32 cellular contexts compared by ENCODE assay signal in genomic region chr12:20576528-20576927, GRCh38.
DNase-seq lines count a peak whose midpoint lies in the region; ATAC-seq, FAIRE-seq and TF ChIP-seq lines count a peak whose summit lies in the region.
"Had no signal": no experiment of that assay in that cellular context is flagged by ENCODE, and none has a peak within 500 bp of the region (broad histone marks: within the 10 kb centered on the region; RNA-seq: fewer than 3 reads in every experiment).

No MANE protein-coding gene starts in this region.

- TF ChIP-seq EP300 in SK-N-SH (IDR thresholded peaks at IDR 0.05; ENCODE audit: borderline replicate concordance in 1 of 2, low read depth in 1 of 2, low read length in 1 of 2) (no peak), A549 (IDR thresholded peaks at IDR 0.05) (no peak), neural cell (conservative IDR thresholded peaks at IDR 0.05; ENCODE audit: poor library complexity, severe bottlenecking) (peak; percentile 91)

- POLR2A ChIA-PET in SK-N-SH (lab: Yijun Ruan, JAX) (no interaction called here), A549 (lab: Yijun Ruan, JAX) (no interaction called here)

- H4K20me1 ChIP-seq in SK-N-SH (ENCODE audit: insufficient read depth) (no peaks in the 10 kb centered on the region), neural cell (ENCODE audit: insufficient read depth) (no peaks in the 10 kb centered on the region)
- H4K20me1 ChIP-seq: BLaER1; BLaER1 treated with 17β-estradiol and CSF1 and Interleukin-3, amounts not matched to agents 10 nM and 100 nM had no signal

- ATAC-seq in SK-N-SH treated with all-trans-retinoic acid at 6 μM for 48 hours, result no peak; the same call in 1 of the 3 replicates
- ATAC-seq in A549, result no peak
- ATAC-seq in HG03439 (IDR thresholded peaks at IDR 0.05; ENCODE audit: unreplicated experiment), result no peak
- ATAC-seq: CD8-positive, alpha-beta T cell had no signal

- CTCF ChIA-PET in SK-N-SH (lab: Yijun Ruan, JAX) (no interaction called here), A549 (lab: Yijun Ruan, JAX) (no interaction called here)

- peak; percentile 7 for FAIRE-seq in A549 (lab: Jason Lieb, UNC)
- FAIRE-seq: A204.1, D721Med had no signal

- no peaks in the 10 kb centered on the region for H3K9me2 ChIP-seq in SK-N-SH
- H3K9me2 ChIP-seq in neural cell (ENCODE audit: insufficient read depth, low read length), result no peaks in the 10 kb centered on the region

- H3K27me3 ChIP-seq in SK-N-SH (ENCODE audit: insufficient read depth) (no peaks in the 10 kb centered on the region), neural cell (ENCODE audit: insufficient read depth, low read depth, low read length) (no peaks in the 10 kb centered on the region)
- H3K27me3 ChIP-seq: BE2C; BLaER1; BLaER1 treated with 17β-estradiol and CSF1 and Interleukin-3, amounts not matched to agents 10 nM and 100 nM had no signal

- no peak overlapping the region for H3K9ac ChIP-seq in SK-N-SH
- H3K9ac ChIP-seq in neural cell (ENCODE audit: low read length), result no peak overlapping the region
- H3K9ac ChIP-seq: BLaER1; BLaER1 treated with 17β-estradiol and CSF1 and Interleukin-3, amounts not matched to agents 10 nM and 100 nM had no signal

- DNase-seq in SK-N-SH, result no peak
- no peak for DNase-seq in A549 (ENCODE audit: low read depth in 1 of 2, low spot score in 1 of 2)
- no peak for DNase-seq in foreskin melanocyte
- DNase-seq: 8988T; ACHN; AML-193; BE2C; C1 segment of cervical spinal cord; Caco-2; Calu3; CD4-positive, alpha-beta memory T cell; CD4-positive, alpha-beta T cell; CD4-positive, CD25-positive, alpha-beta regulatory T cell; CD8-positive, alpha-beta memory T cell; CD8-positive, alpha-beta T cell; COR-L47; DMS 273 treated with DMSO at 0.1 percent for 48 hours; DMS153; DMS53; DMS79; DMS79 treated with DMSO at 0.1 percent for 48 hours; DND-41; EL had no signal

- H3K36me3 ChIP-seq in SK-N-SH (replicated peaks in 1 of 2; ENCODE audit: control insufficient read depth in 1 of 2, insufficient read depth in 2 of 2, low read length in 1 of 2) (no peaks in the 10 kb centered on the region), neural cell (ENCODE audit: insufficient read depth, low read length) (no peaks in the 10 kb centered on the region)
- H3K36me3 ChIP-seq: BE2C; BLaER1; BLaER1 treated with 17β-estradiol and CSF1 and Interleukin-3, amounts not matched to agents 10 nM and 100 nM had no signal

- H2AFZ ChIP-seq in SK-N-SH (ENCODE audit: low read depth) (no peak overlapping the region), neural cell (ENCODE audit: low read depth, low read length) (no peak overlapping the region)

- no peak for TF ChIP-seq POLR2A in A549 (IDR thresholded peaks at IDR 0.05; ENCODE audit: low read length)

- H3F3A ChIP-seq in SK-N-SH (replicated peaks; ENCODE audit: insufficient read depth) (no peaks in the 10 kb centered on the region), neural cell (ENCODE audit: insufficient read depth, low read length, poor library complexity, severe bottlenecking) (no peaks in the 10 kb centered on the region)

- TF ChIP-seq CTCF in SK-N-SH (IDR thresholded peaks at IDR 0.05) (no peak), A549 (IDR thresholded peaks at IDR 0.05) (no peak), neural cell (IDR thresholded peaks at IDR 0.05; ENCODE audit: poor library complexity, severe bottlenecking) (no peak)

- H3K9me3 ChIP-seq in SK-N-SH (no peaks in the 10 kb centered on the region), A549 (no peaks in the 10 kb centered on the region), neural cell (ENCODE audit: low read length) (no peaks in the 10 kb centered on the region)
- H3K9me3 ChIP-seq: BE2C; BLaER1; BLaER1 treated with 17β-estradiol and CSF1 and Interleukin-3, amounts not matched to agents 10 nM and 100 nM; Caco-2 had no signal

- H3K27ac ChIP-seq in SK-N-SH (ENCODE audit: low read depth in 2 of 2, low read length in 1 of 2) (no peak overlapping the region), A549 (no peak overlapping the region), neural cell (ENCODE audit: low read length) (peak overlapping the region; percentile 40)
- H3K27ac ChIP-seq: 22Rv1; BLaER1; BLaER1 treated with 17β-estradiol and CSF1 and Interleukin-3, amounts not matched to agents 10 nM and 100 nM; C4-2B had no signal

- TF ChIP-seq RAD21 in SK-N-SH (IDR thresholded peaks at IDR 0.05; ENCODE audit: low read length) (no peak), A549 (conservative IDR thresholded peaks at IDR 0.05 in 1 of 2, IDR thresholded peaks at IDR 0.05 in 1 of 2) (no peak), neural cell (conservative IDR thresholded peaks at IDR 0.05) (no peak)

- H3K4me3 ChIP-seq in SK-N-SH (ENCODE audit: low read depth in 2 of 2, low read length in 1 of 2) (no peak overlapping the region), A549 (no peak overlapping the region), neural cell (ENCODE audit: low read length) (peak overlapping the region; percentile 20)
- H3K4me3 ChIP-seq: BLaER1; BLaER1 treated with 17β-estradiol and CSF1 and Interleukin-3, amounts not matched to agents 10 nM and 100 nM had no signal

- 87% methylated on average over 3 of the region's 3 CpGs for WGBS in SK-N-SH (ENCODE audit: low lambda C conversion rate)
- 88% methylated on average over 3 of the region's 3 CpGs for WGBS in A549 (ENCODE audit: missing lambda C conversion rate)

- H3K4me2 ChIP-seq in SK-N-SH (no peak overlapping the region), A549 (no peak overlapping the region), neural cell (ENCODE audit: low read length) (peak overlapping the region; percentile 6)
- H3K4me2 ChIP-seq: BLaER1; BLaER1 treated with 17β-estradiol and CSF1 and Interleukin-3, amounts not matched to agents 10 nM and 100 nM had no signal

- H3K79me2 ChIP-seq in SK-N-SH (ENCODE audit: insufficient read depth) (no peaks in the 10 kb centered on the region), neural cell (replicated peaks; ENCODE audit: insufficient read depth, low read length) (no peaks in the 10 kb centered on the region)

- no peaks in the 10 kb centered on the region; a peak in 2 of 4 replicates for H3K4me1 ChIP-seq in SK-N-SH (ENCODE audit: control insufficient read depth in 1 of 2, insufficient read depth in 2 of 2, low read depth in 1 of 2, low read length in 1 of 2)
- H3K4me1 ChIP-seq in A549, result peaks cover 6% of the 10 kb centered on the region; the same call in 1 of the 3 replicates
- H3K4me1 ChIP-seq: BE2C; BLaER1; BLaER1 treated with 17β-estradiol and CSF1 and Interleukin-3, amounts not matched to agents 10 nM and 100 nM; Caco-2 had no signal

TF ChIP-seq in SK-N-SH treated with all-trans-retinoic acid at 6 μM for 48 hours, 23 proteins besides CTCF, POLR2A, EP300 and RAD21 (continues in another document):
- TF ChIP-seq TCF4 (CRISPR knock-in tag; IDR thresholded peaks at IDR 0.05; ENCODE audit: borderline replicate concordance) (no peak), BACH2 (CRISPR knock-in tag; IDR thresholded peaks at IDR 0.05; ENCODE audit: borderline replicate concordance) (no peak), ZNF70 (CRISPR knock-in tag; IDR thresholded peaks at IDR 0.05) (no peak), CSDC2 (CRISPR knock-in tag; IDR thresholded peaks at IDR 0.05) (no peak)

TF ChIP-seq in SK-N-SH, 30 proteins besides CTCF, POLR2A, EP300 and RAD21 (continues in another document):
- TF ChIP-seq NRF1 (IDR thresholded peaks at IDR 0.05; ENCODE audit: low read depth, low read length) (no peak), IRF3 (IDR thresholded peaks at IDR 0.05; ENCODE audit: low read depth, low read length) (no peak)

TF ChIP-seq in A549, 52 proteins besides CTCF, POLR2A, EP300 and RAD21 (continues in another document):
- TF ChIP-seq CEBPB (IDR thresholded peaks at IDR 0.05), result no peak
- TF ChIP-seq TFCP2L1 (CRISPR knock-in tag; IDR thresholded peaks at IDR 0.05), result no peak
- no peak for TF ChIP-seq RFX5 (IDR thresholded peaks at IDR 0.05)
- no peak for TF ChIP-seq RNF2 (IDR thresholded peaks at IDR 0.05; ENCODE audit: borderline replicate concordance, low read depth)
- TF ChIP-seq ZNF302 (CRISPR knock-in tag; IDR thresholded peaks at IDR 0.05), result no peak
- no peak for TF ChIP-seq POLR2AphosphoS2 (conservative IDR thresholded peaks at IDR 0.05; ENCODE audit: low read length)
- no peak for TF ChIP-seq CHD2 (IDR thresholded peaks at IDR 0.05; ENCODE audit: low read length, partially characterized antibody)
- TF ChIP-seq, protein P1, sequence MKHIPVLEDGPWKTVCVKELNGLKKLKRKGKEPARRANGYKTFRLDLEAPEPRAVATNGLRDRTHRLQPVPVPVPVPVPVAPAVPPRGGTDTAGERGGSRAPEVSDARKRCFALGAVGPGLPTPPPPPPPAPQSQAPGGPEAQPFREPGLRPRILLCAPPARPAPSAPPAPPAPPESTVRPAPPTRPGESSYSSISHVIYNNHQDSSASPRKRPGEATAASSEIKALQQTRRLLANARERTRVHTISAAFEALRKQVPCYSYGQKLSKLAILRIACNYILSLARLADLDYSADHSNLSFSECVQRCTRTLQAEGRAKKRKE (CRISPR knock-in tag; IDR thresholded peaks at IDR 0.05; ENCODE audit: low read depth), result no peak
- TF ChIP-seq FOSL2 (IDR thresholded peaks at IDR 0.05), result no peak
- TF ChIP-seq FOSL2 (CRISPR knock-in tag; IDR thresholded peaks at IDR 0.05), result no peak
- no peak for TF ChIP-seq HOXA7 (CRISPR knock-in tag; IDR thresholded peaks at IDR 0.05)
- TF ChIP-seq FOSB (CRISPR knock-in tag; IDR thresholded peaks at IDR 0.05), result no peak

TF ChIP-seq in neural cell, 6 proteins besides CTCF, POLR2A, EP300 and RAD21 (continues in another document):
- TF ChIP-seq POLR2AphosphoS5 (IDR thresholded peaks at IDR 0.05) (peak; percentile 71), SMC3 (conservative IDR thresholded peaks at IDR 0.05; ENCODE audit: poor library complexity) (no peak), TAF1 (IDR thresholded peaks at IDR 0.05; ENCODE audit: low read depth) (no peak)
